9 cellular contexts compared by ENCODE assay signal in genomic region chr18:47215554-47216138, GRCh38. TPM values are rescaled to one million over a fixed set of nuclear protein-coding genes. Genes with fewer than 3 reads are reported as not detected.
DNase-seq lines count a peak whose midpoint lies in the region; TF ChIP-seq lines count a peak whose summit lies in the region.
"Had no signal": no experiment of that assay in that cellular context is flagged by ENCODE, and none has a peak within 500 bp of the region (broad histone marks: within the 10 kb centered on the region; RNA-seq: fewer than 3 reads in every experiment).

No MANE protein-coding gene starts in this region.

- no peaks in the 10 kb centered on the region for H3K9me3 ChIP-seq in MG63

- TF ChIP-seq CTCF in LNCAP (IDR thresholded peaks at IDR 0.05) (peak; percentile 80), neural crest cell (conservative IDR thresholded peaks at IDR 0.05) (peak; percentile 85)

- H3K27ac Mint-ChIP-seq in neural crest cell (ENCODE audit: unreplicated experiment), result no peak overlapping the region
- H3K27ac Mint-ChIP-seq: CD8-positive, alpha-beta memory T cell had no signal

- no peaks in the 10 kb centered on the region for H3K36me3 ChIP-seq in MG63

- DNase-seq in SKM-1 treated with dmso at 0.1 percent for 144 hours (lab: John Stamatoyannopoulos, UW; ENCODE audit: unreplicated experiment) (peak; percentile 25), SKM-1 (lab: John Stamatoyannopoulos, UW; ENCODE audit: unreplicated experiment) (no peak), RPMI8226 (peak; percentile 51), erythroblast (lab: John Stamatoyannopoulos, UW) (peak; percentile 29 to 40), neural crest cell (ENCODE audit: low read depth, low spot score) (peak; percentile 4), MG63 (no peak), activated gamma-delta T cell treated with Interleukin-2 at 50 U/mL for 16 hours (no peak)

- no peaks in the 10 kb centered on the region for H3K36me3 Mint-ChIP-seq in neural crest cell (ENCODE audit: low read depth)
- H3K36me3 Mint-ChIP-seq: CD8-positive, alpha-beta memory T cell had no signal

- no peak overlapping the region for H3K4me3 Mint-ChIP-seq in neural crest cell
- H3K4me3 Mint-ChIP-seq: CD8-positive, alpha-beta memory T cell had no signal

- no peaks in the 10 kb centered on the region for H3K4me1 Mint-ChIP-seq in neural crest cell
- H3K4me1 Mint-ChIP-seq: CD8-positive, alpha-beta memory T cell had no signal

- peaks cover 86% of the 10 kb centered on the region for H3K27me3 Mint-ChIP-seq in neural crest cell (ENCODE audit: low read depth)

- no peaks in the 10 kb centered on the region for H3K9me3 Mint-ChIP-seq in neural crest cell
- H3K9me3 Mint-ChIP-seq: CD8-positive, alpha-beta memory T cell had no signal

- no peak for TF ChIP-seq POLR2A in erythroblast (IDR thresholded peaks at IDR 0.05; ENCODE audit: low read length)

- peaks cover 38% of the 10 kb centered on the region for H3K27me3 ChIP-seq in MG63

- no peak overlapping the region for H3K4me3 ChIP-seq in MG63

RNA-seq across cellular contexts. Expression of gene SKOR2, which starts 35.8 kb away (rescaled TPM):
- total RNA-seq in neural crest cell, result 0.96 and 1.4 TPM in 2 replicates
- not detected in 2 replicates for total RNA-seq in MG63 (2014; rRNA removed; shearing (Covaris generic); ENCODE audit: low replicate concordance)
- total RNA-seq: CD8-positive, alpha-beta memory T cell had no signal

RNA-seq across cellular contexts. Expression of gene IER3IP1, which starts 39.5 kb away (rescaled TPM):
- total RNA-seq in neural crest cell, result 14.2 and 15.9 TPM in 2 replicates
- 18.9 and 37.7 TPM in 2 replicates for total RNA-seq in MG63 (2014; rRNA removed; shearing (Covaris generic); ENCODE audit: low replicate concordance)

Comparison
In these comparisons a context has a peak if more than half of its experiments do, and no peak if none do; other contexts are left out.
1. DNase-seq: peak in SKM-1 treated with dmso at 0.1 percent for 144 hours (single experiment), RPMI8226 (single experiment), erythroblast (2 of 2) and neural crest cell (single experiment); none in SKM-1 (single experiment), MG63 (single experiment) and activated gamma-delta T cell treated with Interleukin-2 at 50 U/mL for 16 hours (single experiment).